ENCODE assay signal across 21 cellular contexts in genomic region chr18:8411492-8411891, GRCh38.
"Had no signal": no experiment of that assay in that cellular context is flagged by ENCODE, and none has a peak within 500 bp of the region (broad histone marks: within the 10 kb centered on the region; RNA-seq: fewer than 3 reads in every experiment).

No MANE protein-coding gene starts in this region.

- H3K4me1 ChIP-seq: lower lobe of right lung, prostate gland, spleen, testis, tibial artery had no signal

- H3K36me3 Mint-ChIP-seq: stimulated activated memory B cell treated with anti-CD40 and anti-IgM and Interleukin-4, amounts not matched to agents 10 μg/mL and 1 μg/mL and 100 μg/mL, for 72 hours; type B pancreatic cell had no signal

- H3K4me1 Mint-ChIP-seq: naive thymus-derived CD8-positive, alpha-beta T cell; nephron progenitor cell; stimulated activated memory B cell treated with anti-CD40 and anti-IgM and Interleukin-4, amounts not matched to agents 10 μg/mL and 1 μg/mL and 100 μg/mL, for 72 hours had no signal

- ATAC-seq: left ventricle myocardium superior; naive thymus-derived CD8-positive, alpha-beta T cell; stimulated activated memory B cell treated with anti-CD40 and anti-IgM and Interleukin-4, amounts not matched to agents 10 μg/mL and 1 μg/mL and 100 μg/mL, for 72 hours; stimulated activated naive CD8-positive, alpha-beta T cell treated with anti-CD3 and anti-CD28 coated beads, Interleukin-15, Interleukin-2, amounts not matched to agents 100 U/mL and 50 U/mL, for 24 hours had no signal

- H3K36me3 ChIP-seq: prostate gland had no signal

- H3K9me3 ChIP-seq: prostate gland, testis had no signal

- H3K4me3 ChIP-seq: coronary artery, lower lobe of right lung, prostate gland, skin epidermis, spleen, testis, tibial artery had no signal

- H3K27ac Mint-ChIP-seq: naive thymus-derived CD8-positive, alpha-beta T cell; nephron progenitor cell; stimulated activated memory B cell treated with anti-CD40 and anti-IgM and Interleukin-4, amounts not matched to agents 10 μg/mL and 1 μg/mL and 100 μg/mL, for 72 hours; type B pancreatic cell had no signal

- H3K27ac ChIP-seq: coronary artery, lower lobe of right lung, prostate gland, skin epidermis, spleen, testis, tibial artery had no signal

- H3K4me3 Mint-ChIP-seq: naive thymus-derived CD8-positive, alpha-beta T cell; nephron progenitor cell; stimulated activated memory B cell treated with anti-CD40 and anti-IgM and Interleukin-4, amounts not matched to agents 10 μg/mL and 1 μg/mL and 100 μg/mL, for 72 hours; type B pancreatic cell had no signal

- DNase-seq: dermis blood vessel endothelial cell; effector memory CD4-positive, alpha-beta T cell; erythroblast; head of caudate nucleus; left ventricle myocardium superior; lower lobe of right lung; naive thymus-derived CD8-positive, alpha-beta T cell; nephron progenitor cell; nucleus accumbens; right cardiac atrium; spleen; stimulated activated CD4-positive, alpha-beta T cell treated with anti-CD3 and anti-CD28 coated beads, Interleukin-4, amount 100 ng/mL, for 4 hours; stimulated activated naive CD8-positive, alpha-beta T cell treated with anti-CD3 and anti-CD28 coated beads, Interleukin-15, Interleukin-2, amounts not matched to agents 100 U/mL and 50 U/mL, for 24 hours; substantia nigra; testis; tibial artery had no signal

- H3K27me3 ChIP-seq: spleen, testis, tibial artery had no signal
